2 cellular contexts compared by ENCODE assay signal in genomic region chr15:89358435-89358754, GRCh38.
TF ChIP-seq lines count a peak whose summit lies in the region.

No MANE protein-coding gene starts in this region.

TF ChIP-seq in GM12878, 131 proteins besides CTCF, POLR2A, EP300 and RAD21 (continued from another document):
- TF ChIP-seq SKIL (IDR thresholded peaks at IDR 0.05; ENCODE audit: low read depth, poor library complexity, severe bottlenecking) (no peak), BHLHE40 (IDR thresholded peaks at IDR 0.05; ENCODE audit: borderline replicate concordance in 1 of 2, low read depth in 2 of 2, low read length in 1 of 2) (peak in 1 of 2 experiments; percentile 39; a peak in 2 of 4 replicates)

TF ChIP-seq in neural cell, 6 proteins besides CTCF, POLR2A, EP300 and RAD21 (continued from another document):
- TF ChIP-seq REST (IDR thresholded peaks at IDR 0.05; ENCODE audit: borderline replicate concordance) (no peak), SMC3 (conservative IDR thresholded peaks at IDR 0.05; ENCODE audit: poor library complexity) (no peak), POLR2AphosphoS5 (IDR thresholded peaks at IDR 0.05) (no peak), TAF1 (IDR thresholded peaks at IDR 0.05; ENCODE audit: low read depth) (no peak), MXI1 (conservative IDR thresholded peaks at IDR 0.05; ENCODE audit: poor library complexity, severe bottlenecking) (no peak)
